Comparison of ENCODE assay signal across 10 cellular contexts in the genomic region with DNA sequence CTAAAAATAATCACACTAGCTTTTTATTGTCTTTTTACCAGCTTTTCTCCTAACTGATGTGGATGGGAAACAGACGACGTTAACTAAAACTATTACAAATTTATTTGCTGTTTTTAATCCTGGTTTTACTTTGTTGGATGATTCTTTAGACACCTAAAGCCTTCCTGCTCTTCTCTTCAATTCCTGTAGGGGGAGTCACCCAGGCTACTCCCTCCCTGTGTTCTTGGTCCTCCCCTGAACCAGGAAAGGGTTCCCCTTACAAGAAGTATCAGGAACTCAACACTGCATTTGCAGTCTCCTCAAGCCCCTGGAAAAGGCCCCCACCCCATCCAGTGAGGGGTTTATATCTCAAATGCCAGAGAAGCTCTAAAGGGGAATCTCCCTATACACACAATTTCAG.
DNase-seq lines count a peak whose midpoint lies in the region; FAIRE-seq and TF ChIP-seq lines count a peak whose summit lies in the region.
"Had no signal": no experiment of that assay in that cellular context is flagged by ENCODE, and none has a peak within 500 bp of the region (broad histone marks: within the 10 kb centered on the region; RNA-seq: fewer than 3 reads in every experiment).

No MANE protein-coding gene starts in this region.

- H3K27me3 ChIP-seq in brain microvascular endothelial cell (replicated peaks), result no peaks in the 10 kb centered on the region

- H3K9me3 Mint-ChIP-seq in mesothelial cell of epicardium, result peaks cover 17% of the 10 kb centered on the region

- no peak for FAIRE-seq in HTR-8/SVneo (lab: Jason Lieb, UNC)

- no peak overlapping the region for H3K27ac ChIP-seq in brain microvascular endothelial cell

- in situ Hi-C loops in brain microvascular endothelial cell (cut with HindIII; ENCODE audit: low pct_ligation_motif_present, low sequenced_read_pairs), result no loop called here

- H3K4me1 Mint-ChIP-seq in mesothelial cell of epicardium, result no peaks in the 10 kb centered on the region

- H3K36me3 Mint-ChIP-seq in mesothelial cell of epicardium, result peaks cover 6% of the 10 kb centered on the region

- H3K27me3 Mint-ChIP-seq in mesothelial cell of epicardium (ENCODE audit: low read depth), result no peaks in the 10 kb centered on the region

- peak; percentile 26 for DNase-seq in GM03348 (ENCODE audit: low spot score)
- DNase-seq in Kasumi-1 (lab: John Stamatoyannopoulos, UW), result peak; percentile 20 to 29
- peak; percentile 15 for DNase-seq in brain microvascular endothelial cell
- no peak for DNase-seq in mesothelial cell of epicardium (ENCODE audit: low spot score in 2 of 2, unreplicated experiment in 2 of 2)
- DNase-seq in GM20000 (ENCODE audit: low spot score), result no peak
- DNase-seq in NCI-H1694 (lab: John Stamatoyannopoulos, UW), result no peak
- DNase-seq in epidermal melanocyte (ENCODE audit: insufficient read length, low spot score), result no peak
- DNase-seq in HTR-8/SVneo (ENCODE audit: insufficient read length, low spot score), result no peak
- DNase-seq: activated naive CD4-positive, alpha-beta T cell treated with Interleukin-2 at 50 U/mL for 16 hours; Right ventricle myocardium superior had no signal

- no peak overlapping the region for H3K4me3 Mint-ChIP-seq in mesothelial cell of epicardium

- H3K4me3 ChIP-seq in brain microvascular endothelial cell (ENCODE audit: low read depth, low read length), result no peak overlapping the region

- no peak overlapping the region for H3K27ac Mint-ChIP-seq in mesothelial cell of epicardium

- TF ChIP-seq CTCF in brain microvascular endothelial cell (IDR thresholded peaks at IDR 0.05; ENCODE audit: low read depth, low read length, missing control alignments) (peak; percentile 77), mesothelial cell of epicardium (IDR thresholded peaks at IDR 0.05; ENCODE audit: unreplicated experiment) (peak; percentile 29), GM20000 (IDR thresholded peaks at IDR 0.05; ENCODE audit: extremely low read depth, missing control alignments) (no peak)

- H3K36me3 ChIP-seq in brain microvascular endothelial cell (replicated peaks), result no peaks in the 10 kb centered on the region

Comparison
In these comparisons a context has a peak if more than half of its experiments do, and no peak if none do; other contexts are left out.
1. DNase-seq: peak in GM03348 (single experiment), Kasumi-1 (2 of 2) and brain microvascular endothelial cell (single experiment); none in mesothelial cell of epicardium (0 of 2), GM20000 (single experiment), NCI-H1694 (single experiment), epidermal melanocyte (single experiment) and HTR-8/SVneo (single experiment).